19 cellular contexts compared by ENCODE assay signal in the genomic region with DNA sequence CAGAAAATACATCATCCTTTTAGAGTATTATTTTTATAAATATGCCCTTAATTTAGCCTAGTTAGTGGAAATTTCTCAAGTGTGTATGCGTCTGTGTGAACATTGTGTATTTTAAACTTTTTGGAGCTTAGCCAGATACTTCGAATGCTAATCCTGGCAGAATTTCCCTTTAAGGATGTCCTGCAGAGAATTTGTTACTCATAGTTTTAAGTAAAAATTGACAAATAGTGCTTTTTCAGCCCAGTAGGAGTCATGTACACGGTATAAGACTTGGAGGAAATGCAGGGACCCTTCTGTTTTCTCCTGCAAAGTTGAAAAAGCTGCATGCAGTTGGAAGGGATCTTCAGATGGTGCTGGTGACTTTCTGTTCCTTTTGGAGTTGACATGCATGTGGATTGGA. TPM values are rescaled to one million over a fixed set of nuclear protein-coding genes. Genes with fewer than 3 reads are reported as not detected.
A peak's percentile ranks its signal among the peaks of the same experiment; 100 is the strongest.
DNase-seq lines count a peak whose midpoint lies in the region; ATAC-seq and TF ChIP-seq lines count a peak whose summit lies in the region.
"Had no signal": no experiment of that assay in that cellular context is flagged by ENCODE, and none has a peak within 500 bp of the region (broad histone marks: within the 10 kb centered on the region; RNA-seq: fewer than 3 reads in every experiment).

TSS of gene FHL5 (plus strand) at position 243 of the 400 bp plus-strand sequence. CDS start 40,486 bp downstream, outside the sequence.

- no peak for ATAC-seq in GM21515 (IDR thresholded peaks at IDR 0.05; ENCODE audit: unreplicated experiment)
- ATAC-seq: esophagus mucosa, Panc1 had no signal

- H4K20me1 ChIP-seq in Karpas-422 (ENCODE audit: insufficient read depth, low read depth, low read length), result no peaks in the 10 kb centered on the region
- no peaks in the 10 kb centered on the region for H4K20me1 ChIP-seq in osteoblast (ENCODE audit: insufficient read depth, low read length)

- TF ChIP-seq CTCF in coronary artery (IDR thresholded peaks at IDR 0.05), result no peak
- no peak for TF ChIP-seq CTCF in osteoblast (IDR thresholded peaks at IDR 0.05; ENCODE audit: extremely low read depth, low read depth, low read length)
- no peak for TF ChIP-seq CTCF in tibial artery (IDR thresholded peaks at IDR 0.05)

- H3K9me3 ChIP-seq in Karpas-422 (ENCODE audit: low read length), result no peaks in the 10 kb centered on the region
- no peaks in the 10 kb centered on the region for H3K9me3 ChIP-seq in osteoblast (ENCODE audit: low read depth, low read length)
- no peaks in the 10 kb centered on the region for H3K9me3 ChIP-seq in tibial artery
- H3K9me3 ChIP-seq: SK-N-SH had no signal

- no peak for DNase-seq in Karpas-422
- no peak for DNase-seq in coronary artery (ENCODE audit: low spot score)
- no peak for DNase-seq in osteoblast (ENCODE audit: insufficient read length, low spot score, missing footprints)
- no peak for DNase-seq in tibial artery
- DNase-seq in stimulated activated CD4-positive, alpha-beta T cell treated with anti-CD3 and anti-CD28 coated beads, Interleukin-2, amount 100 ng/mL, for 48 hours, result no peak
- no peak for DNase-seq in effector CD8-positive, alpha-beta T cell (lab: John Stamatoyannopoulos, UW)
- DNase-seq in activated CD8-positive, alpha-beta memory T cell treated with anti-CD3 and anti-CD28 coated beads, Interleukin-2, amount 50 U/mL, for 48 hours, result no peak
- DNase-seq: activated CD4-positive, alpha-beta T cell treated with anti-CD3 and anti-CD28 coated beads for 48 hours; dermis blood vessel endothelial cell; NCI-H2171; NCI-H82; SK-N-SH had no signal

- H3K9me2 ChIP-seq in Karpas-422 (replicated peaks; ENCODE audit: insufficient read depth, low read length), result 0 out of 2 replicates have a peak, but pooled peaks cover 2% of the 10 kb centered on the region
- H3K9me2 ChIP-seq: SK-N-SH had no signal

- H3K36me3 ChIP-seq in Karpas-422 (ENCODE audit: insufficient read depth, low read length), result no peaks in the 10 kb centered on the region
- H3K36me3 ChIP-seq in osteoblast (ENCODE audit: insufficient read depth, low read length), result no peaks in the 10 kb centered on the region
- no peaks in the 10 kb centered on the region for H3K36me3 ChIP-seq in tibial artery

- H2AFZ ChIP-seq in Karpas-422 (ENCODE audit: low read length) (0 out of 2 replicates have a peak within 1 kb of the TSS, but pooled peaks have one; percentile 51), osteoblast (ENCODE audit: low read length) (peak within 1 kb of the TSS; percentile 68)
- H2AFZ ChIP-seq: hepatocyte, parathyroid adenoma had no signal

- H3K4me2 ChIP-seq in Karpas-422 (ENCODE audit: low read depth, low read length, poor library complexity, severe bottlenecking) (peak within 1 kb of the TSS; percentile 54), osteoblast (ENCODE audit: insufficient read depth, low read length) (no peak within 1 kb of the TSS)
- H3K4me2 ChIP-seq: hepatocyte, SK-N-SH had no signal

- H3K27ac ChIP-seq in Karpas-422 (ENCODE audit: low read length) (peak within 1 kb of the TSS; percentile 57), coronary artery (peak within 1 kb of the TSS; percentile 52 to 77), osteoblast (ENCODE audit: low read depth, low read length) (no peak within 1 kb of the TSS), tibial artery (peak within 1 kb of the TSS; percentile 76 to 77)
- H3K27ac ChIP-seq: hepatocyte, parathyroid adenoma had no signal

- intact Hi-C loops in tibial artery (cut with DNase I; ENCODE audit: low total_unique reads), result no loop called here

- H3K4me3 ChIP-seq in Karpas-422 (ENCODE audit: low read length) (peak within 1 kb of the TSS; percentile 20; the same call in 1 of the 2 replicates), coronary artery (peak within 1 kb of the TSS; percentile 69), osteoblast (ENCODE audit: insufficient read depth, low read length) (no peak within 1 kb of the TSS), tibial artery (peak within 1 kb of the TSS; percentile 61 to 63)
- H3K4me3 ChIP-seq: hepatocyte had no signal

- H3K9ac ChIP-seq in Karpas-422 (ENCODE audit: low read length), result no peak within 1 kb of the TSS
- H3K9ac ChIP-seq: parathyroid adenoma, SK-N-SH had no signal

- H3K79me2 ChIP-seq in Karpas-422 (ENCODE audit: low read length), result no peaks in the 10 kb centered on the region
- no peaks in the 10 kb centered on the region for H3K79me2 ChIP-seq in osteoblast (ENCODE audit: insufficient read depth, low read length)
- H3K79me2 ChIP-seq: hepatocyte, parathyroid adenoma had no signal

- H3K27me3 ChIP-seq in Karpas-422 (ENCODE audit: low read length), result 0 out of 2 replicates have a peak, but pooled peaks cover 3% of the 10 kb centered on the region
- H3K27me3 ChIP-seq in osteoblast (ENCODE audit: insufficient read depth, low read length), result no peaks in the 10 kb centered on the region
- H3K27me3 ChIP-seq in tibial artery, result no peaks in the 10 kb centered on the region
- H3K27me3 ChIP-seq: hepatocyte had no signal

- H3K4me1 ChIP-seq in Karpas-422 (ENCODE audit: low read length) (peaks cover 24% of the 10 kb centered on the region), osteoblast (ENCODE audit: insufficient read depth, low read length) (no peaks in the 10 kb centered on the region), tibial artery (peaks cover 0 to 13% (median 0%) of the 10 kb centered on the region in 4 donors)
- H3K4me1 ChIP-seq: parathyroid adenoma had no signal

RNA-seq across cellular contexts. Expression of gene FHL5, which starts in this region (rescaled TPM):
- not detected in 2 replicates for total RNA-seq in Karpas-422 (2014; rRNA removed; shearing (Covaris generic); ENCODE audit: low replicate concordance)
- not detected in 2 replicates for total RNA-seq in osteoblast
- total RNA-seq: dermis blood vessel endothelial cell, hepatocyte, kidney epithelial cell, LHCN-M2 had no signal
